In genomic region chrX:102044496-102044895, GRCh38 we compare ENCODE assay signal across 3 cellular contexts.
"Had no signal": no experiment of that assay in that cellular context is flagged by ENCODE, and none has a peak within 500 bp of the region (broad histone marks: within the 10 kb centered on the region; RNA-seq: fewer than 3 reads in every experiment).

No MANE protein-coding gene starts in this region.

- H3K4me3 ChIP-seq: GM12878 had no signal

- DNase-seq: GDM1, GF-D8 had no signal
